Comparison of ENCODE assay signal across 1 cellular context in the genomic region with DNA sequence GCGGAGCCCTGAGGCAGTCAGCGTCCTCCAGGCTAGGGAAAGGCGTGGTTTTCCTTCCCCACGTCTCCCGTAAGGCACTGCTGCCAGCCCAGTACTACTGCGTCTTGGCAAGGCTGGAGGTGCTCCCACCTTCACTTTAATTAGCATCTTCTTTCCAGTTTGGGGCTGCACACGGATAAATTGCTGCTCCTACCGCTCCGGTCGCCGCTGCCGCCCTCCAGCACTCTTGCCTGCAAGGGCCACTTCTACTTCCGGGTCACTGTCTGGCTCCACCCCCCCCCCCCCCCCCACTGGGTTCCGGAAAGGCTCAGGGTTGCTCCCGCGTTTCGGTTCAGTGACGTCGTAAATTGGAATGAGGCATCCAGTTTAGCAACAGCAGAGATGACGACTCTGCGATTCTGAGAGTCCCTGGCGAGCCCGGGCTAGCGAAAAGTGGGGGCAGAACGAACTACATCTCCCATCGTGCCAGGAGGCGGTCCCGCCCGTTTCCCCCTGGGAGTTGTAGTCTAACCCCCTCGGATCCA.
TF ChIP-seq lines count a peak whose summit lies in the region.

NEDD8 (minus strand) TSS at position 247 of the 524 bp plus-strand sequence; CDS start at position 147, 100 bp downstream.

TF ChIP-seq in SK-N-SH, 30 proteins besides CTCF, POLR2A, EP300 and RAD21 (continued from another document):
- TF ChIP-seq ZBTB33 (IDR thresholded peaks at IDR 0.05; ENCODE audit: borderline replicate concordance, low read depth) (no peak), ELF1 (IDR thresholded peaks at IDR 0.05) (peak; percentile 67; the same call in 1 of the 2 replicates), JUND (IDR thresholded peaks at IDR 0.05) (no peak), CHD2 (IDR thresholded peaks at IDR 0.05; ENCODE audit: low read length, partially characterized antibody) (peak; percentile 55), RFX5 (IDR thresholded peaks at IDR 0.05; ENCODE audit: low read length) (no peak), RCOR1 (IDR thresholded peaks at IDR 0.05; ENCODE audit: low read length) (no peak), NFIC (IDR thresholded peaks at IDR 0.05; ENCODE audit: borderline replicate concordance) (no peak), FOXJ3 (CRISPR knock-in tag; IDR thresholded peaks at IDR 0.05) (no peak), EZH2phosphoT487 (IDR thresholded peaks at IDR 0.05; ENCODE audit: borderline replicate concordance, low read depth) (no peak), RXRA (IDR thresholded peaks at IDR 0.05; ENCODE audit: borderline replicate concordance, low read depth) (no peak), USF1 (IDR thresholded peaks at IDR 0.05; ENCODE audit: borderline replicate concordance, low read depth) (no peak), YY1 (IDR thresholded peaks at IDR 0.05; ENCODE audit: low read depth) (peak; percentile 16; the same call in 1 of the 2 replicates)
- TF ChIP-seq, protein P1, sequence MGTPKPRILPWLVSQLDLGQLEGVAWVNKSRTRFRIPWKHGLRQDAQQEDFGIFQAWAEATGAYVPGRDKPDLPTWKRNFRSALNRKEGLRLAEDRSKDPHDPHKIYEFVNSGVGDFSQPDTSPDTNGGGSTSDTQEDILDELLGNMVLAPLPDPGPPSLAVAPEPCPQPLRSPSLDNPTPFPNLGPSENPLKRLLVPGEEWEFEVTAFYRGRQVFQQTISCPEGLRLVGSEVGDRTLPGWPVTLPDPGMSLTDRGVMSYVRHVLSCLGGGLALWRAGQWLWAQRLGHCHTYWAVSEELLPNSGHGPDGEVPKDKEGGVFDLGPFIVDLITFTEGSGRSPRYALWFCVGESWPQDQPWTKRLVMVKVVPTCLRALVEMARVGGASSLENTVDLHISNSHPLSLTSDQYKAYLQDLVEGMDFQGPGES (IDR thresholded peaks at IDR 0.05; ENCODE audit: low read depth, low read length), result no peak
TF ChIP-seq in SK-N-SH: peak in this region for 8.
